ENCODE assay signal across 11 cellular contexts in genomic region chr4:42816189-42816588, GRCh38.
"Had no signal": no experiment of that assay in that cellular context is flagged by ENCODE, and none has a peak within 500 bp of the region (broad histone marks: within the 10 kb centered on the region; RNA-seq: fewer than 3 reads in every experiment).

No MANE protein-coding gene starts in this region.

- H3K27ac ChIP-seq: ascending aorta, parathyroid adenoma had no signal

- H3K4me3 ChIP-seq: ascending aorta, dorsolateral prefrontal cortex, lung had no signal

- H3K9me3 Mint-ChIP-seq: activated T-cell treated with anti-CD3 and anti-CD28 coated beads, Interleukin-2, amount 50 U/mL, for 72 hours; naive B cell had no signal

- H3K4me3 Mint-ChIP-seq: activated T-cell treated with anti-CD3 and anti-CD28 coated beads, Interleukin-2, amount 50 U/mL, for 72 hours had no signal

- H2AFZ ChIP-seq: parathyroid adenoma had no signal

- H3K79me2 ChIP-seq: parathyroid adenoma had no signal

- H3K36me3 ChIP-seq: ascending aorta had no signal

- H3K9ac ChIP-seq: parathyroid adenoma had no signal

- H3K27ac Mint-ChIP-seq: activated T-cell treated with anti-CD3 and anti-CD28 coated beads, Interleukin-2, amount 50 U/mL, for 72 hours had no signal

- H3K9me3 ChIP-seq: ascending aorta had no signal

- H3K4me1 ChIP-seq: ascending aorta, parathyroid adenoma had no signal

- H3K36me3 Mint-ChIP-seq: naive B cell had no signal

- ATAC-seq: activated CD4-positive, CD25-positive, alpha-beta regulatory T cell treated with anti-CD3 and anti-CD28 coated beads, Interleukin-2, amount 50 U/mL, for 24 hours had no signal

- H3K27me3 ChIP-seq: ascending aorta had no signal

- DNase-seq: activated T-cell treated with anti-CD3 and anti-CD28 coated beads, Interleukin-2, amount 50 U/mL, for 72 hours; dorsolateral prefrontal cortex; naive B cell; retina; stimulated activated CD4-positive, alpha-beta T cell treated with anti-CD3 and anti-CD28 coated beads, Interleukin-15, amount 100 ng/mL, for 24 hours; substantia nigra; trophoblast cell had no signal
